In genomic region chr5:159844725-159845124, GRCh38 we compare ENCODE assay signal across 36 cellular contexts.
"Had no signal": no experiment of that assay in that cellular context is flagged by ENCODE, and none has a peak within 500 bp of the region (broad histone marks: within the 10 kb centered on the region; RNA-seq: fewer than 3 reads in every experiment).

No MANE protein-coding gene starts in this region.

- H3K27ac ChIP-seq: adrenal gland, body of pancreas, brain microvascular endothelial cell, breast epithelium, cardiac muscle cell, VCaP had no signal

- FAIRE-seq: astrocyte, TTC549 had no signal

- H3K27me3 ChIP-seq: adrenal gland, body of pancreas, brain microvascular endothelial cell, breast epithelium, cardiac muscle cell had no signal

- H3K9me3 ChIP-seq: adrenal gland, body of pancreas, breast epithelium had no signal

- DNase-seq: activated B cell treated with CpG ODN at 0.5 μM for 24 hours; activated CD4-positive, alpha-beta memory T cell treated with anti-CD3 and anti-CD28 coated beads for 36 hours; activated CD4-positive, alpha-beta T cell treated with anti-CD3 and anti-CD28 coated beads for 4 hours; activated CD4-positive, alpha-beta T cell treated with anti-CD3 and anti-CD28 coated beads, Interleukin-2, amount 10 ng/mL, durations not matched to agents 24 days and 14 days; activated CD4-positive, alpha-beta T cell treated with anti-CD3 and anti-CD28 coated beads, Interleukin-2, amount 50 U/mL, for 1 hour; activated CD4-positive, alpha-beta T cell treated with anti-CD3 and anti-CD28 coated beads, Interleukin-2, amount 50 U/mL, for 4 hours; activated CD4-positive, CD25-positive, alpha-beta regulatory T cell treated with anti-CD3 and anti-CD28 coated beads, Interleukin-2, amount 50 U/mL, for 72 hours; activated CD8-positive, alpha-beta memory T cell treated with anti-CD3 and anti-CD28 coated beads, Interleukin-2, amount 50 U/mL, for 4 hours; activated CD8-positive, alpha-beta T cell treated with anti-CD3 and anti-CD28 coated beads for 36 hours; activated effector memory CD4-positive, alpha-beta T cell treated with anti-CD3 and anti-CD28 coated beads, Interleukin-2, amount 50 U/mL, for 16 hours; activated gamma-delta T cell treated with Interleukin-2 at 50 U/mL for 16 hours; activated naive CD4-positive, alpha-beta T cell; activated naive CD4-positive, alpha-beta T cell treated with anti-CD3 and anti-CD28 coated beads for 36 hours; activated naive CD4-positive, alpha-beta T cell treated with anti-CD3 and anti-CD28 coated beads, Interleukin-2, amount 50 U/mL, for 16 hours; activated naive CD8-positive, alpha-beta T cell treated with anti-CD3 and anti-CD28 coated beads for 36 hours; activated T-cell treated with anti-CD3 and anti-CD28 coated beads for 4 hours; activated T-cell treated with anti-CD3 and anti-CD28 coated beads, Interleukin-2, amount 50 U/mL, for 1 hour; activated T-cell treated with anti-CD3 and anti-CD28 coated beads, Interleukin-2, amount 50 U/mL, for 4 hours; activated T-cell treated with anti-CD3 and anti-CD28 coated beads, Interleukin-2, amount 50 U/mL, for 72 hours; adrenal gland; amniotic stem cell; aorta; body of pancreas; brain microvascular endothelial cell; caudate nucleus; cerebellar nuclear complex; T-helper 1 cell; T-helper 2 cell; T-helper 9 cell had no signal

- H3K4me3 ChIP-seq: adrenal gland, body of pancreas, breast epithelium, cardiac muscle cell had no signal

- ATAC-seq: activated CD8-positive, alpha-beta T cell treated with anti-CD3 and anti-CD28 coated beads for 36 hours; activated naive CD4-positive, alpha-beta T cell treated with anti-CD3 and anti-CD28 coated beads, Interleukin-2, amount 50 U/mL, for 72 hours; activated T-cell treated with anti-CD3 and anti-CD28 coated beads, Interleukin-2, amount 50 U/mL, for 4 hours; activated T-cell treated with anti-CD3 and anti-CD28 coated beads, Interleukin-2, amount 50 U/mL, for 72 hours; activated T-helper 17 cell treated with anti-CD3 and anti-CD28 coated beads, Interleukin-2, amount 50 U/mL, for 72 hours; body of pancreas had no signal

- H3K36me3 ChIP-seq: adrenal gland, brain microvascular endothelial cell, breast epithelium, cardiac muscle cell had no signal

- H3K4me1 ChIP-seq: adrenal gland, body of pancreas, breast epithelium had no signal
